15 cellular contexts compared by ENCODE assay signal in genomic region chr6:130070306-130070705, GRCh38.
"Had no signal": no experiment of that assay in that cellular context is flagged by ENCODE, and none has a peak within 500 bp of the region (broad histone marks: within the 10 kb centered on the region; RNA-seq: fewer than 3 reads in every experiment).

No MANE protein-coding gene starts in this region.

- DNase-seq: activated CD4-positive, alpha-beta memory T cell treated with anti-CD3 and anti-CD28 coated beads for 36 hours; activated CD4-positive, alpha-beta T cell treated with anti-CD3 and anti-CD28 coated beads for 36 hours; activated gamma-delta T cell; activated T-cell treated with anti-CD3 and anti-CD28 coated beads, Interleukin-2, amount 50 U/mL, for 24 hours; islet precursor cell; nephron progenitor cell; occipital lobe; right cardiac atrium; small intestine had no signal

- ATAC-seq: activated CD4-positive, alpha-beta T cell treated with anti-CD3 and anti-CD28 coated beads for 36 hours; activated naive CD4-positive, alpha-beta T cell treated with anti-CD3 and anti-CD28 coated beads, Interleukin-2, amount 50 U/mL, for 72 hours; right cardiac atrium had no signal

- H3K4me1 ChIP-seq: breast epithelium had no signal

- H3K27me3 ChIP-seq: breast epithelium, suprapubic skin had no signal

- H3K4me3 ChIP-seq: breast epithelium, lung, suprapubic skin had no signal

- H3K36me3 ChIP-seq: breast epithelium had no signal

- H3K27ac ChIP-seq: breast epithelium, epithelial cell of prostate, suprapubic skin, VCaP had no signal

- H3K9me3 ChIP-seq: breast epithelium, suprapubic skin had no signal
